ENCODE assay signal across 8 cellular contexts in genomic region chr15:45587861-45588170, GRCh38. TPM values are rescaled to one million over a fixed set of nuclear protein-coding genes. Genes with fewer than 3 reads are reported as not detected.
DNase-seq lines count a peak whose midpoint lies in the region; ATAC-seq and TF ChIP-seq lines count a peak whose summit lies in the region.

No MANE protein-coding gene starts in this region.

- TF ChIP-seq CTCF in cardiac muscle cell (IDR thresholded peaks at IDR 0.05; ENCODE audit: low read depth, low read length): no peak
- TF ChIP-seq CTCF in breast epithelium (IDR thresholded peaks at IDR 0.05): no peak
- TF ChIP-seq CTCF in uterus (IDR thresholded peaks at IDR 0.05): no peak

- H3K4me3 ChIP-seq in cardiac muscle cell (peak overlapping the region; percentile 85), breast epithelium (peak overlapping the region; percentile 83 to 95 (median 88)), mesendoderm (ENCODE audit: low read length) (peak overlapping the region; percentile 87), uterus (peak overlapping the region; percentile 83 to 98)

- no peak overlapping the region for H2BK5ac ChIP-seq in mesendoderm (ENCODE audit: low read length)

- TF ChIP-seq POLR2A in breast epithelium (IDR thresholded peaks at IDR 0.05): no peak
- no peak for TF ChIP-seq POLR2A in uterus (IDR thresholded peaks at IDR 0.05)

- H3K9me3 ChIP-seq in cardiac muscle cell (ENCODE audit: low read depth): no peaks in the 10 kb centered on the region
- H3K9me3 ChIP-seq in breast epithelium: no peaks in the 10 kb centered on the region
- H3K9me3 ChIP-seq in uterus: no peaks in the 10 kb centered on the region

- H3K27me3 ChIP-seq in cardiac muscle cell (no peaks in the 10 kb centered on the region), breast epithelium (no peaks in the 10 kb centered on the region), mesendoderm (ENCODE audit: insufficient read depth, low read length, poor library complexity) (no peaks in the 10 kb centered on the region), uterus (no peaks in the 10 kb centered on the region)

- no peak overlapping the region for H4K8ac ChIP-seq in mesendoderm (ENCODE audit: low read depth, low read length)

- H3K4me1 ChIP-seq in cardiac muscle cell (ENCODE audit: low read depth) (peaks cover 7% of the 10 kb centered on the region), breast epithelium (peaks cover 0 to 9% of the 10 kb centered on the region in 2 donors), mesendoderm (ENCODE audit: control insufficient read depth, low read depth, low read length) (peaks cover 4% of the 10 kb centered on the region), uterus (peaks cover 0 to 11% of the 10 kb centered on the region in 2 donors)

- no peak overlapping the region for H3K18ac ChIP-seq in mesendoderm (ENCODE audit: low read length)

- no peaks in the 10 kb centered on the region for H3K36me3 ChIP-seq in cardiac muscle cell
- H3K36me3 ChIP-seq in breast epithelium: no peaks in the 10 kb centered on the region
- no peaks in the 10 kb centered on the region for H3K36me3 ChIP-seq in mesendoderm (ENCODE audit: control insufficient read depth, insufficient read depth, low read length)
- H3K36me3 ChIP-seq in uterus: no peaks in the 10 kb centered on the region

- peak overlapping the region; percentile 96 for H3K56ac ChIP-seq in mesendoderm (ENCODE audit: low read length)

- peak overlapping the region; percentile 85 for H3K4me2 ChIP-seq in mesendoderm (ENCODE audit: low read length)

- H3K4ac ChIP-seq in mesendoderm (ENCODE audit: low read depth, low read length): peak overlapping the region; percentile 19

- H2BK120ac ChIP-seq in mesendoderm (ENCODE audit: low read depth, low read length): no peak overlapping the region

- intact Hi-C loops in left ventricle myocardium superior (cut with micrococcal nuclease): no loop called here
- intact Hi-C loops in breast epithelium (cut with DNase I; ENCODE audit: low total_unique reads): no loop called here
- intact Hi-C loops in uterus (cut with DNase I; ENCODE audit: low total_unique reads): no loop called here

- peaks cover 23% of the 10 kb centered on the region for H3K79me2 ChIP-seq in mesendoderm (ENCODE audit: control insufficient read depth, insufficient read depth, low read length)

- H3K23ac ChIP-seq in mesendoderm (ENCODE audit: low read length): no peak overlapping the region

- H4K5ac ChIP-seq in mesendoderm (ENCODE audit: low read length): no peak overlapping the region

- no peak for DNase-seq in cardiac muscle cell (ENCODE audit: low read depth in 1 of 2, low spot score in 1 of 2)
- DNase-seq in left ventricle myocardium superior: no peak
- no peak for DNase-seq in breast epithelium (ENCODE audit: low spot score in 2 of 2)
- no peak for DNase-seq in mesendoderm
- no peak for DNase-seq in uterus
- DNase-seq in activated CD4-positive, CD25-positive, alpha-beta regulatory T cell (lab: John Stamatoyannopoulos, UW): no peak

- H3K27ac ChIP-seq in cardiac muscle cell: peak overlapping the region; percentile 99
- H3K27ac ChIP-seq in breast epithelium: peak overlapping the region; percentile 99
- no peak overlapping the region for H3K27ac ChIP-seq in mesendoderm (ENCODE audit: low read depth, low read length)
- peak overlapping the region; percentile 97 to 99 for H3K27ac ChIP-seq in uterus

- WGBS in mesendoderm (ENCODE audit: extremely low coverage, insufficient coverage, low lambda C conversion rate): no CpG with 5 or more reads among the region's 4 CpGs

- ATAC-seq in left ventricle myocardium superior: no peak
- no peak for ATAC-seq in GM18519 (IDR thresholded peaks at IDR 0.05; ENCODE audit: low FRiP score, unreplicated experiment)
- ATAC-seq in HG02884 (IDR thresholded peaks at IDR 0.05; ENCODE audit: unreplicated experiment): no peak

- H2AK5ac ChIP-seq in mesendoderm (ENCODE audit: low read length): no peak overlapping the region

- H3K9ac ChIP-seq in mesendoderm (ENCODE audit: low read length): peak overlapping the region; percentile 95

- H3K79me1 ChIP-seq in mesendoderm (ENCODE audit: low read length): peaks cover 16% of the 10 kb centered on the region

- H2BK15ac ChIP-seq in mesendoderm (replicated peaks; ENCODE audit: low read depth): no peak overlapping the region

RNA-seq across cellular contexts. Expression of gene BLOC1S6, which starts 0.6 kb away (rescaled TPM):
- total RNA-seq in cardiac muscle cell (28.7 and 44.4 TPM in 2 replicates), left ventricle myocardium superior (23.6 TPM), breast epithelium (10 to 100 TPM; 52.1 to 94.1 (median 68.5) TPM), uterus (100 to 1,000 TPM in 2 of 4 donors, 10 to 100 TPM in 2; 35.0 to 576 (median 85.4) TPM)
- polyA plus RNA-seq in cardiac muscle cell: 30.4 and 32.3 TPM in 2 replicates
- polyA plus RNA-seq in mesendoderm (2013, experiment 1 of 2): 31.5 TPM
- 31.6 TPM for polyA plus RNA-seq in mesendoderm (2013, experiment 2 of 2)

RNA-seq across cellular contexts. Expression of gene SQOR, which starts 47.0 kb away (rescaled TPM):
- total RNA-seq in cardiac muscle cell: 0.95 and 1.3 TPM in 2 replicates
- polyA plus RNA-seq in cardiac muscle cell: 0.73 and 3.3 TPM in 2 replicates
- total RNA-seq in left ventricle myocardium superior: 19.2 TPM
- total RNA-seq in breast epithelium: 10 to 100 TPM; 60.3 to 91.1 (median 71.2) TPM
- 0.25 TPM for polyA plus RNA-seq in mesendoderm (2013, experiment 1 of 2)
- polyA plus RNA-seq in mesendoderm (2013, experiment 2 of 2): 0.25 TPM
- total RNA-seq in uterus: 10 to 100 TPM; 11.5 to 37.1 (median 19.3) TPM
